In the genomic region with DNA sequence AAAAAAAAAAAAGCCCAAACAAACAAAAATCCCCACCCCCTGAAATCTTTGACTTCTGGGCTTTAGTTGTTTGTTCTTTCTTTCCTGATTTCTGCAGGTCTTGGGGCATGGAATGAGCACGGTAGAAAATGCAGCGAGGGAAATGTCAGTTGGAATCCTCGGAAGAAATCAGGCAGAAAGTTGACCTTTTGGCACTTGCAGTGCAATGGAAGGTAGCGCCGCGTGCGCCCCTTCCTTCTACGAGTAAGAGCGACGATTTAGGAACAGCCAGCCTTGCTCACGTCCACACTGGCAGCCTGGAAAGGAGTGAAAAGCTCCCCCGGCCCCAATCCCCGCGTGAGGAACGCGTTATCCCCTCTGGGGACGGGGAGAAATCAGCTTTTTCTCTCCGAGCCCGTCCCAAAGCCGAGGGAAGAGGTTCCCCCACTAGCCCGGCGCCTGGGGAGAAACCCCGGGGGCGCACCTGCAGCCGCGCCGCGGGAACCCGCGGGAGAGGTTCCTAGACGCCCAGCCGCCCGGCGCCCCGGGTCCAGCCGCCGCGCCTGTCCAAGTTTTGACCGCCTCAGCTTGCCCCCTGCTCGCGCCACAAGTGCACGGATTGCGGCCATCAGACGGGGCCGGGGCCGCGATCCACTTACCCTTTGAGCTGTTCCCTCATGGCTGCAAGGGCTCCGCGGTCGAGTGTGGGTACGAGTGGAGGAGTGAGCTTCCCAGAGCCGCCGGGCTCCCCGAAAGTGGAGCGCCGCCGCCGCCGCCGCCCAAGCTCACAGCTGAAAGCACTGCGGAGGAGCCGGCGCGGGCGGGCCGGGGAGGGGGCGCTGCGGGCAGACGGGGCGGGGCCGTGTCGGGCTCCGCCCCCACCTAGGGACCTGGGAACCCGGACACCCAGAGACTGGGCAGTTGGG, we compare ENCODE assay signal across 7 cellular contexts.
DNase-seq lines count a peak whose midpoint lies in the region; ATAC-seq and TF ChIP-seq lines count a peak whose summit lies in the region.

No MANE protein-coding gene starts in this region.

- peak overlapping the region; percentile 75 for H2AFZ ChIP-seq in parathyroid adenoma

- H3K4me1 Mint-ChIP-seq in activated T-cell treated with anti-CD3 and anti-CD28 coated beads, Interleukin-2, amount 50 U/mL, for 72 hours (ENCODE audit: low read depth), result no peaks in the 10 kb centered on the region

- H3K27ac Mint-ChIP-seq in activated T-cell treated with anti-CD3 and anti-CD28 coated beads, Interleukin-2, amount 50 U/mL, for 72 hours, result no peak overlapping the region

- no peaks in the 10 kb centered on the region for H3K79me2 ChIP-seq in parathyroid adenoma

- no peaks in the 10 kb centered on the region for H3K36me3 Mint-ChIP-seq in activated T-cell treated with anti-CD3 and anti-CD28 coated beads, Interleukin-2, amount 50 U/mL, for 72 hours (ENCODE audit: insufficient read depth in 2 of 2)

- H3K27ac ChIP-seq in cardiac muscle cell, result no peak overlapping the region
- no peak overlapping the region for H3K27ac ChIP-seq in parathyroid adenoma

- H3K4me1 ChIP-seq in cardiac muscle cell (ENCODE audit: low read depth) (peaks cover 5% of the 10 kb centered on the region), parathyroid adenoma (no peaks in the 10 kb centered on the region)

- H3K4me3 ChIP-seq in GM12864 (ENCODE audit: low read depth, low read length) (peak overlapping the region; percentile 68), cardiac muscle cell (peak overlapping the region; percentile 62), parathyroid adenoma (ENCODE audit: low read depth, low read length) (peak overlapping the region; percentile 59)

- no peak overlapping the region for H3K9ac ChIP-seq in parathyroid adenoma

- H3K9me3 Mint-ChIP-seq in activated T-cell treated with anti-CD3 and anti-CD28 coated beads, Interleukin-2, amount 50 U/mL, for 72 hours, result no peaks in the 10 kb centered on the region

- H3K27me3 ChIP-seq in cardiac muscle cell (peaks cover 37% of the 10 kb centered on the region), parathyroid adenoma (ENCODE audit: control insufficient read depth, insufficient read depth, low read length) (no peaks in the 10 kb centered on the region)

- peak overlapping the region; percentile 51 for H3K4me2 ChIP-seq in parathyroid adenoma (ENCODE audit: low read length)

- H3K36me3 ChIP-seq in cardiac muscle cell (no peaks in the 10 kb centered on the region), parathyroid adenoma (ENCODE audit: control insufficient read depth, insufficient read depth, low read length) (no peaks in the 10 kb centered on the region)

- ATAC-seq in GM21423 (IDR thresholded peaks at IDR 0.05; ENCODE audit: unreplicated experiment), result peak; percentile 94
- peak; percentile 65 to 73 for ATAC-seq in activated T-cell treated with anti-CD3 and anti-CD28 coated beads, Interleukin-2, amount 50 U/mL, for 72 hours (replicated peaks in 1 of 2)

- no peak for TF ChIP-seq CTCF in GM12864 (IDR thresholded peaks at IDR 0.05; ENCODE audit: low read depth, low read length, missing control alignments)
- no peak for TF ChIP-seq CTCF in cardiac muscle cell (IDR thresholded peaks at IDR 0.05; ENCODE audit: low read depth, low read length)
- no peak for TF ChIP-seq CTCF in parathyroid adenoma (IDR thresholded peaks at IDR 0.05)

- H3K4me3 Mint-ChIP-seq in activated T-cell treated with anti-CD3 and anti-CD28 coated beads, Interleukin-2, amount 50 U/mL, for 72 hours, result peak overlapping the region; percentile 63 to 71

- H3K27me3 Mint-ChIP-seq in activated T-cell treated with anti-CD3 and anti-CD28 coated beads, Interleukin-2, amount 50 U/mL, for 72 hours (ENCODE audit: low read depth), result peaks cover 33% of the 10 kb centered on the region

- no peak for DNase-seq in GM12864 (ENCODE audit: low read depth)
- DNase-seq in HT1080 (ENCODE audit: low read depth), result peak; percentile 3
- peak; percentile 27 to 33 for DNase-seq in activated T-cell treated with anti-CD3 and anti-CD28 coated beads, Interleukin-2, amount 50 U/mL, for 72 hours
- DNase-seq in cardiac muscle cell (ENCODE audit: low read depth in 1 of 2, low spot score in 1 of 2), result peak; percentile 24 to 72
- no peak for DNase-seq in NCI-H2196 (lab: John Stamatoyannopoulos, UW; ENCODE audit: unreplicated experiment)

- H3K9me3 ChIP-seq in cardiac muscle cell (ENCODE audit: low read depth) (no peaks in the 10 kb centered on the region), parathyroid adenoma (ENCODE audit: control insufficient read depth, low read length) (no peaks in the 10 kb centered on the region)

Comparison
In these comparisons a context has a peak if more than half of its experiments do, and no peak if none do; other contexts are left out.
1. DNase-seq: peak in HT1080 (single experiment), activated T-cell treated with anti-CD3 and anti-CD28 coated beads, Interleukin-2, amount 50 U/mL, for 72 hours (2 of 2) and cardiac muscle cell (2 of 2); none in GM12864 (single experiment) and NCI-H2196 (single experiment).
2. Peak in every context shown above with its lines, with median percentiles within 50 percentile points of each other: H3K4me3 ChIP-seq.